9 cellular contexts compared by ENCODE assay signal in genomic region chr11:36356201-36356600, GRCh38.
DNase-seq lines count a peak whose midpoint lies in the region; ATAC-seq and TF ChIP-seq lines count a peak whose summit lies in the region.
"Had no signal": no experiment of that assay in that cellular context is flagged by ENCODE, and none has a peak within 500 bp of the region (broad histone marks: within the 10 kb centered on the region; RNA-seq: fewer than 3 reads in every experiment).

No MANE protein-coding gene starts in this region.

- H3K23ac ChIP-seq in neuronal stem cell (ENCODE audit: low read depth, low read length, poor library complexity): no peak overlapping the region

- H3K4me1 ChIP-seq in neuronal stem cell (ENCODE audit: control insufficient read depth in 2 of 2, insufficient read depth in 1 of 2, low read depth in 1 of 2, low read length in 2 of 2) (no peaks in the 10 kb centered on the region), SK-N-SH (ENCODE audit: control insufficient read depth in 1 of 2, insufficient read depth in 2 of 2, low read depth in 1 of 2, low read length in 1 of 2) (peaks cover 0 to 13% of the 10 kb centered on the region in 2 experiments; a peak in 1 of 4 replicates)

- H2BK15ac ChIP-seq in neuronal stem cell (ENCODE audit: low read length): no peak overlapping the region

- ATAC-seq in GM21381 (IDR thresholded peaks at IDR 0.05; ENCODE audit: unreplicated experiment) (peak; percentile 55), HG03439 (IDR thresholded peaks at IDR 0.05; ENCODE audit: unreplicated experiment) (peak; percentile 41)

- H3K14ac ChIP-seq in neuronal stem cell (ENCODE audit: low read length): no peak overlapping the region

- H3F3A ChIP-seq in SK-N-SH (replicated peaks; ENCODE audit: insufficient read depth): no peaks in the 10 kb centered on the region

- no peak overlapping the region for H2BK120ac ChIP-seq in neuronal stem cell (ENCODE audit: low read depth, low read length)

- no peak for TF ChIP-seq CTCF in GM13976 (IDR thresholded peaks at IDR 0.05; ENCODE audit: borderline replicate concordance, control extremely low read depth, extremely low read depth, insufficient read depth, missing control alignments)
- TF ChIP-seq CTCF in choroid plexus epithelial cell (conservative IDR thresholded peaks at IDR 0.05; ENCODE audit: low read depth, low read length): no peak
- no peak for TF ChIP-seq CTCF in SK-N-SH (IDR thresholded peaks at IDR 0.05)

- H4K91ac ChIP-seq in neuronal stem cell (ENCODE audit: low read depth, low read length, poor library complexity): no peak overlapping the region

- H2BK5ac ChIP-seq in neuronal stem cell (ENCODE audit: low read length): no peak overlapping the region

- H4K8ac ChIP-seq in neuronal stem cell (ENCODE audit: low read depth, low read length): no peak overlapping the region

- no peak overlapping the region for H2BK12ac ChIP-seq in neuronal stem cell (ENCODE audit: low read length)

- H3K4me3 ChIP-seq in choroid plexus epithelial cell (ENCODE audit: low read depth, low read length) (no peak overlapping the region), neuronal stem cell (ENCODE audit: low read length in 2 of 2) (no peak overlapping the region), SK-N-SH (ENCODE audit: low read depth in 2 of 2, low read length in 1 of 2) (no peak overlapping the region)

- H2AK5ac ChIP-seq in neuronal stem cell (ENCODE audit: low read depth, low read length): no peak overlapping the region

- CTCF ChIA-PET in SK-N-SH (lab: Yijun Ruan, JAX): no interaction called here

- no peaks in the 10 kb centered on the region for H3K27me3 ChIP-seq in neuronal stem cell (ENCODE audit: control insufficient read depth in 3 of 3, insufficient read depth in 3 of 3, low read depth in 1 of 3, low read length in 3 of 3)
- no peaks in the 10 kb centered on the region for H3K27me3 ChIP-seq in SK-N-SH (ENCODE audit: insufficient read depth)

- TF ChIP-seq RAD21 in SK-N-SH (IDR thresholded peaks at IDR 0.05; ENCODE audit: low read length): no peak

- no peaks in the 10 kb centered on the region for H3K9me2 ChIP-seq in SK-N-SH

- H3K79me1 ChIP-seq in neuronal stem cell (ENCODE audit: low read depth, low read length): no peaks in the 10 kb centered on the region

- H3K4me2 ChIP-seq in neuronal stem cell (ENCODE audit: insufficient read depth, low read length, poor library complexity, severe bottlenecking) (no peak overlapping the region), SK-N-SH (no peak overlapping the region)

- H4K20me1 ChIP-seq in SK-N-SH (ENCODE audit: insufficient read depth): no peaks in the 10 kb centered on the region

- H3K27ac ChIP-seq in neuronal stem cell (replicated peaks; ENCODE audit: low read length) (no peak overlapping the region), SK-N-SH (ENCODE audit: low read depth in 2 of 2, low read length in 1 of 2) (no peak overlapping the region)
- H3K27ac ChIP-seq: VCaP had no signal

- no peak overlapping the region for H3K9ac ChIP-seq in neuronal stem cell (ENCODE audit: low read depth, low read length, poor library complexity)
- H3K9ac ChIP-seq in SK-N-SH: no peak overlapping the region

- no peak overlapping the region for H3K4ac ChIP-seq in neuronal stem cell (ENCODE audit: low read length)

- no peaks in the 10 kb centered on the region for H3K36me3 ChIP-seq in neuronal stem cell (replicated peaks in 1 of 2; ENCODE audit: control insufficient read depth in 2 of 2, insufficient read depth in 2 of 2, low read length in 2 of 2)
- no peaks in the 10 kb centered on the region for H3K36me3 ChIP-seq in SK-N-SH (replicated peaks in 1 of 2; ENCODE audit: control insufficient read depth in 1 of 2, insufficient read depth in 2 of 2, low read length in 1 of 2)

- no peak for TF ChIP-seq EP300 in SK-N-SH (IDR thresholded peaks at IDR 0.05; ENCODE audit: borderline replicate concordance in 1 of 2, low read depth in 1 of 2, low read length in 1 of 2)

- no peaks in the 10 kb centered on the region for H3K79me2 ChIP-seq in SK-N-SH (ENCODE audit: insufficient read depth)

- no peak overlapping the region for H2AFZ ChIP-seq in neuronal stem cell (ENCODE audit: low read length)
- no peak overlapping the region for H2AFZ ChIP-seq in SK-N-SH (ENCODE audit: low read depth)

- in situ Hi-C loops in GM13976 (cut with MboI; ENCODE audit: low sequenced_read_pairs, unreplicated experiment): no loop called here
- in situ Hi-C loops in ACHN (cut with HindIII; ENCODE audit: low pct_ligation_motif_present, low pct_unique_long_range_greater_than_20kb, low sequenced_read_pairs): no loop called here

- H3K9me3 ChIP-seq in neuronal stem cell (replicated peaks in 1 of 2; ENCODE audit: control insufficient read depth in 2 of 2, insufficient read depth in 1 of 2, low read depth in 1 of 2, low read length in 2 of 2) (no peaks in the 10 kb centered on the region), SK-N-SH (no peaks in the 10 kb centered on the region)

- no peak overlapping the region for H3K18ac ChIP-seq in neuronal stem cell (ENCODE audit: low read length)

- DNase-seq in GM13976 (ENCODE audit: low spot score) (peak; percentile 39), choroid plexus epithelial cell (ENCODE audit: low read depth) (peak; percentile 71), neuronal stem cell (ENCODE audit: low spot score) (no peak), SK-N-SH (no peak), ACHN (no peak), T-helper 1 cell (no peak)

- POLR2A ChIA-PET in SK-N-SH (lab: Yijun Ruan, JAX): no interaction called here

- no CpG with 5 or more reads among the region's 2 CpGs for WGBS in neuronal stem cell (ENCODE audit: extremely low coverage in 2 of 2, insufficient read length in 2 of 2, insufficient replicate concordance in 1 of 2), 2 donors
- 84% methylated on average over 2 of the region's 2 CpGs for WGBS in SK-N-SH (ENCODE audit: low lambda C conversion rate)

TF ChIP-seq in SK-N-SH, 30 proteins besides CTCF, POLR2A, EP300 and RAD21:
- TF ChIP-seq MAX (IDR thresholded peaks at IDR 0.05; ENCODE audit: low read depth) (no peak), GABPA (IDR thresholded peaks at IDR 0.05; ENCODE audit: low read depth) (no peak), FOSL2 (IDR thresholded peaks at IDR 0.05; ENCODE audit: borderline replicate concordance, low read depth) (no peak), EZH2phosphoT487 (IDR thresholded peaks at IDR 0.05; ENCODE audit: borderline replicate concordance, low read depth) (no peak), PBX3 (IDR thresholded peaks at IDR 0.05) (no peak), TCF12 (IDR thresholded peaks at IDR 0.05) (no peak), REST (IDR thresholded peaks at IDR 0.05; ENCODE audit: low read depth, low read length) (no peak), RFX5 (IDR thresholded peaks at IDR 0.05; ENCODE audit: low read length) (no peak)

Comparison
In these comparisons a context has a peak if more than half of its experiments do, and no peak if none do; other contexts are left out.
1. DNase-seq: peak in GM13976 (single experiment) and choroid plexus epithelial cell (single experiment); none in neuronal stem cell (single experiment), SK-N-SH (single experiment), ACHN (single experiment) and T-helper 1 cell (0 of 5).